Comparison of ENCODE assay signal across 13 cellular contexts in the genomic region with DNA sequence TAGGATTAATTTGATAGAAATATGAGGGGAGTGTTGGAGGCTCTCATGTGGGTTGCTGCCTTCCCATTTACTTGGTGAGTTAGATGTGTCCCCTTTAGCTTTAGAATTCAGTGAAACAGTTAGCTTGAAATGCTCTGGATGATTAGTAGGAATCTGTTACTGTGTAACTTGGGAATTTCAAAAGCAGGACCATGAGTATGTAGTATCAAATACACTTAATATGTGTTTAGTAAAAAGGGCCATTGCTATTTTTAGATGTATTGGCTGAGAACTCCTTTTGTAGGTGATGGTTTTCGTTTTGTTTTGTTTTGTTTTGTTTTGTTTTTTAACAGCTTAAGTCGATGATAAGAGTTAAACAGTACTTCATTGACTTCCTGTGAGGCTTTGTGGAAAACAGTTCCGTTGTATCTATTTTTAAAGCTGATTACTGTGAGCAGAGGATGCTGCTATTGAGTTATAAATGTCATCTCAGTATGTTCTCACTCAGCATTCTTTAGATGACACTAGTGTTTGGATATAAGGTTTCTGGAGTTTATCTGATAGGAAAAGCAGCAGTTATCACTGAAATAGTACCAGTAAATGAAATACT. TPM values are rescaled to one million over a fixed set of nuclear protein-coding genes. Genes with fewer than 3 reads are reported as not detected.
DNase-seq lines count a peak whose midpoint lies in the region; ATAC-seq and TF ChIP-seq lines count a peak whose summit lies in the region.
"Had no signal": no experiment of that assay in that cellular context is flagged by ENCODE, and none has a peak within 500 bp of the region (broad histone marks: within the 10 kb centered on the region; RNA-seq: fewer than 3 reads in every experiment).

No MANE protein-coding gene starts in this region.

- no peak for TF ChIP-seq POLR2A in sigmoid colon (IDR thresholded peaks at IDR 0.05)

- DNase-seq in CD4-positive, alpha-beta T cell: no peak
- DNase-seq in KBM-7 (peak; percentile 20), dermis blood vessel endothelial cell (peak; percentile 60), NCI-H1092 treated with DMSO at 0.1 percent for 48 hours (lab: John Stamatoyannopoulos, UW) (no peak), H7 (no peak), sigmoid colon (no peak)
- DNase-seq: amygdala; NCI-H748 treated with DMSO at 0.1 percent for 48 hours; stimulated activated CD4-positive, alpha-beta T cell treated with anti-CD3 and anti-CD28 coated beads, Interleukin-4, amount 100 ng/mL, for 4 hours had no signal

- CTCF ChIA-PET in CD4-positive, alpha-beta T cell (lab: Charles Lee): interaction anchor here (1.2 to 3.7 kb wide), 9 partner anchors 13 to 61 kb away, joined by 3 to 27 read pairs (median 4); partner anchors contain the start of gene CBL

- no peaks in the 10 kb centered on the region for H3K27me3 Mint-ChIP-seq in CD4-positive, alpha-beta T cell
- H3K27me3 Mint-ChIP-seq: type B pancreatic cell had no signal

- H3K27ac ChIP-seq in CD4-positive, alpha-beta T cell (ENCODE audit: low read depth, low read length): peak overlapping the region; percentile 44
- H3K27ac ChIP-seq in sigmoid colon: peak overlapping the region in 2 of 4 donors; percentile 1 to 4

- intact Hi-C loops in CD4-positive, alpha-beta T cell (cut with DNase I, micrococcal nuclease): loop anchor here in 1 of 2 experiments (5.0 kb wide), 1 partner anchor 36 kb away; no protein-coding TSS in a partner anchor
- intact Hi-C loops in sigmoid colon (cut with DNase I): no loop called here

- H3K4me1 Mint-ChIP-seq in CD4-positive, alpha-beta T cell (ENCODE audit: low read depth): peaks cover 50% of the 10 kb centered on the region
- H3K4me1 Mint-ChIP-seq: nephron had no signal

- no peak for TF ChIP-seq EP300 in sigmoid colon (IDR thresholded peaks at IDR 0.05)

- H3K9ac ChIP-seq in mucosa of stomach (ENCODE audit: low read length): peak overlapping the region; percentile 13

- H3K27me3 ChIP-seq in CD4-positive, alpha-beta T cell (ENCODE audit: control insufficient read depth, insufficient read depth, low read length): no peaks in the 10 kb centered on the region
- no peaks in the 10 kb centered on the region for H3K27me3 ChIP-seq in mucosa of stomach (ENCODE audit: control insufficient read depth, insufficient read depth, low read length)
- no peaks in the 10 kb centered on the region for H3K27me3 ChIP-seq in H7 (ENCODE audit: control insufficient read depth, insufficient read depth, low read length)
- no peaks in the 10 kb centered on the region for H3K27me3 ChIP-seq in sigmoid colon

- no peaks in the 10 kb centered on the region for H3K9me3 ChIP-seq in CD4-positive, alpha-beta T cell (ENCODE audit: control insufficient read depth, low read length)
- H3K9me3 ChIP-seq in mucosa of stomach (ENCODE audit: control insufficient read depth, low read length) (no peaks in the 10 kb centered on the region), sigmoid colon (no peaks in the 10 kb centered on the region)

- no peaks in the 10 kb centered on the region for H3K36me3 ChIP-seq in mucosa of stomach (ENCODE audit: control insufficient read depth, insufficient read depth, low read length)
- no peaks in the 10 kb centered on the region for H3K36me3 ChIP-seq in H7 (replicated peaks; ENCODE audit: control insufficient read depth, insufficient read depth, low read length)
- H3K36me3 ChIP-seq in sigmoid colon: no peaks in the 10 kb centered on the region

- peaks cover 3% of the 10 kb centered on the region for H3K36me3 Mint-ChIP-seq in CD4-positive, alpha-beta T cell (ENCODE audit: low read depth)
- H3K36me3 Mint-ChIP-seq: type B pancreatic cell had no signal

- H3K4me3 ChIP-seq in mucosa of stomach (ENCODE audit: low read length) (no peak overlapping the region), H7 (ENCODE audit: insufficient read depth, low read depth, low read length) (no peak overlapping the region), sigmoid colon (no peak overlapping the region)

- no peak overlapping the region for H3K4me3 Mint-ChIP-seq in CD4-positive, alpha-beta T cell
- H3K4me3 Mint-ChIP-seq: nephron, type B pancreatic cell had no signal

- no peak overlapping the region for H3K27ac Mint-ChIP-seq in CD4-positive, alpha-beta T cell
- H3K27ac Mint-ChIP-seq: nephron, type B pancreatic cell had no signal

- no peaks in the 10 kb centered on the region for H3K9me3 Mint-ChIP-seq in CD4-positive, alpha-beta T cell
- H3K9me3 Mint-ChIP-seq: nephron, type B pancreatic cell had no signal

- no peak for TF ChIP-seq CTCF in CD4-positive, alpha-beta T cell (IDR thresholded peaks at IDR 0.05)
- no peak for TF ChIP-seq CTCF in sigmoid colon (IDR thresholded peaks at IDR 0.05)

- 15 to 39% methylated on average over 3 of the region's 3 CpGs for WGBS in sigmoid colon, 2 donors

- in situ Hi-C loops in KBM-7 (cut with MboI; ENCODE audit: low pct_unique_long_range_greater_than_20kb, low sequenced_read_pairs): no loop called here

- POLR2A ChIA-PET in CD4-positive, alpha-beta T cell (lab: Charles Lee): interaction anchor here (0.6 to 3.1 kb wide), 20 partner anchors 8 to 196 kb away, joined by 3 to 23 read pairs (median 5); partner anchors contain the start of genes CBL, DPAGT1 and VPS11

- H3K4me1 ChIP-seq in mucosa of stomach (ENCODE audit: control insufficient read depth, insufficient read depth, low read length) (no peaks in the 10 kb centered on the region), sigmoid colon (peaks cover 0 to 20% (median 13%) of the 10 kb centered on the region in 4 donors)

- ATAC-seq in CD4-positive, alpha-beta T cell (ENCODE audit: poor library complexity): peak; percentile 68
- no peak for ATAC-seq in HG03521 (IDR thresholded peaks at IDR 0.05; ENCODE audit: unreplicated experiment)

RNA-seq across cellular contexts. Expression of gene MCAM, which starts 53.5 kb away (rescaled TPM):
- 10 to 100 TPM; 16.0 to 16.5 TPM for total RNA-seq in CD4-positive, alpha-beta T cell
- total RNA-seq in dermis blood vessel endothelial cell (1,172 and 1,718 TPM in 2 replicates), sigmoid colon (1,000 to 10,000 TPM in 1 of 4 donors, 100 to 1,000 TPM in 3; 628 to 1,033 (median 813) TPM)
- 45.5 and 59.3 TPM in 2 replicates for total RNA-seq in H7 (2014; rRNA removed; shearing (Covaris generic))
- 10 to 100 TPM in 1 of 3 donors, 1 to 10 TPM in 2; 2.1 to 51.5 (median 4.8) TPM for polyA plus RNA-seq in sigmoid colon

RNA-seq across cellular contexts. Expression of gene CBL, which starts 57.3 kb away (rescaled TPM):
- 10 to 100 TPM; 19.5 to 20.8 TPM for total RNA-seq in CD4-positive, alpha-beta T cell
- total RNA-seq in dermis blood vessel endothelial cell (13.8 and 22.8 TPM in 2 replicates), sigmoid colon (10 to 100 TPM; 11.8 to 17.7 (median 13.1) TPM)
- 16.1 and 23.6 TPM in 2 replicates for total RNA-seq in H7 (2014; rRNA removed; shearing (Covaris generic))
- polyA plus RNA-seq in sigmoid colon: 1 to 10 TPM; 1.8 to 8.6 (median 3.7) TPM

Comparison
In these comparisons a context has a peak if more than half of its experiments do, and no peak if none do; other contexts are left out.
1. DNase-seq: peak in KBM-7 (single experiment) and dermis blood vessel endothelial cell (single experiment); none in CD4-positive, alpha-beta T cell (0 of 10), NCI-H1092 treated with DMSO at 0.1 percent for 48 hours (single experiment), H7 (single experiment) and sigmoid colon (single experiment).
2. RNA of gene MCAM, which starts 53.5 kb away (total RNA-seq): 1,172 to 1,718 TPM in dermis blood vessel endothelial cell and 628 to 1,033 TPM in sigmoid colon; 45.5 to 59.3 TPM in H7 and 16.0 to 16.5 TPM in CD4-positive, alpha-beta T cell; every median in the first group is over 10 times any median in the second.